Comparison of ENCODE assay signal across 25 cellular contexts in the genomic region with DNA sequence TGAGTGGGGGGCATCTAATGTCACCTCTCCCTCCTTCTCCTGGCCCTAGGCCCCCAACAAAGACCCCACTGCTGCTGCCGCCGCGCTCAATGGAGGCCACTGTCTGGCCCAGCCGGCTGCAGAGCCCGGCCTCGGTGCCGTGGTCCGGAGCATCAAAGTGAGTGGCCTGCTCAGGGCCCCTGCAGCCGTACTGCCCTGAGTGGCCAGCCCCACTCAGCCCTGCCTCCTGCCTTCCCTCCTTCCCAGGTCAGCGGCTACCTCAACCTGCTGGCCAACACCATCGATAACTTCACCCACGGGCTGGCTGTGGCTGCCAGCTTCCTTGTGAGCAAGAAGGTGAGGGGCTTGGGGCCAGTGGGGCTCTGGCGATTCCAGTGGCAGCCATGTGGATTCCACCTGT. TPM values are rescaled to one million over a fixed set of nuclear protein-coding genes. Genes with fewer than 3 reads are reported as not detected.
DNase-seq lines count a peak whose midpoint lies in the region; ATAC-seq and TF ChIP-seq lines count a peak whose summit lies in the region.
"Had no signal": no experiment of that assay in that cellular context is flagged by ENCODE, and none has a peak within 500 bp of the region (broad histone marks: within the 10 kb centered on the region; RNA-seq: fewer than 3 reads in every experiment).

No MANE protein-coding gene starts in this region.

- H3K9ac ChIP-seq in IMR-90 (ENCODE audit: low read depth, low read length) (0 out of 2 replicates have a peak overlapping the region, but pooled peaks have one; percentile 15), mammary epithelial cell (ENCODE audit: insufficient read depth, low read length) (no peak overlapping the region)

- H3K9me1 ChIP-seq in IMR-90 (ENCODE audit: insufficient read depth, low read length), result peaks cover 6% of the 10 kb centered on the region; the same call in 1 of the 2 replicates

- TF ChIP-seq CTCF in IMR-90 (conservative IDR thresholded peaks at IDR 0.05; ENCODE audit: low read depth, low read length), result no peak
- no peak for TF ChIP-seq CTCF in mammary epithelial cell (conservative IDR thresholded peaks at IDR 0.05 in 1 of 2, IDR thresholded peaks at IDR 0.05 in 1 of 2; ENCODE audit: extremely low read depth in 1 of 2, insufficient read depth in 1 of 2, low read depth in 1 of 2, low read length in 2 of 2)

- in situ Hi-C loops in IMR-90 (cut with MboI; ENCODE audit: low sequenced_read_pairs) (no loop called here), mammary epithelial cell (cut with MboI; ENCODE audit: low sequenced_read_pairs in 2 of 2) (no loop called here)

- H3K27ac ChIP-seq in IMR-90 (ENCODE audit: insufficient read depth, low read length) (peak overlapping the region; percentile 79), mammary epithelial cell (ENCODE audit: insufficient read depth, low read depth, low read length) (no peak overlapping the region), mesodermal cell (ENCODE audit: low read depth, low read length, severe bottlenecking) (peak overlapping the region; percentile 23)
- H3K27ac ChIP-seq: foreskin keratinocyte, left lung had no signal

- H4K20me1 ChIP-seq in IMR-90 (ENCODE audit: insufficient read depth, low read length), result peaks cover 31% of the 10 kb centered on the region; the same call in 1 of the 2 replicates
- no peaks in the 10 kb centered on the region for H4K20me1 ChIP-seq in mammary epithelial cell (ENCODE audit: insufficient read depth, low read length)

- peak overlapping the region; percentile 12 for H3K18ac ChIP-seq in IMR-90 (ENCODE audit: low read depth, low read length)

- H3K4me1 Mint-ChIP-seq in stimulated activated naive B cell treated with anti-CD40 and anti-IgM and Interleukin-4, amounts not matched to agents 10 μg/mL and 1 μg/mL and 100 μg/mL, for 72 hours, result peaks cover 17 to 34% of the 10 kb centered on the region in 2 donors

- H3K23ac ChIP-seq in IMR-90 (ENCODE audit: low read depth, low read length), result 0 out of 2 replicates have a peak overlapping the region, but pooled peaks have one; percentile 1

- peak overlapping the region; percentile 99 for H2AK5ac ChIP-seq in IMR-90 (ENCODE audit: low read depth, low read length)

- no peak overlapping the region for H3K4me2 ChIP-seq in IMR-90 (ENCODE audit: low read depth, low read length)
- H3K4me2 ChIP-seq in mammary epithelial cell (ENCODE audit: insufficient read depth, low read depth, low read length), result peak overlapping the region; percentile 13

- H3K36me3 Mint-ChIP-seq in stimulated activated naive B cell treated with anti-CD40 and anti-IgM and Interleukin-4, amounts not matched to agents 10 μg/mL and 1 μg/mL and 100 μg/mL, for 72 hours, result peaks cover 31 to 46% of the 10 kb centered on the region in 2 donors
- H3K36me3 Mint-ChIP-seq: naive B cell had no signal

- CTCF ChIA-PET in IMR-90 (lab: Yijun Ruan, JAX) (no interaction called here), mammary epithelial cell (lab: Charles Lee; ENCODE audit: low non-redundant PET) (no interaction called here)

- H3K79me2 ChIP-seq in mammary epithelial cell (ENCODE audit: insufficient read depth, low read length), result peaks cover 55% of the 10 kb centered on the region

- H2BK20ac ChIP-seq in IMR-90 (ENCODE audit: low read depth, low read length), result peak overlapping the region; percentile 22; the same call in 1 of the 2 replicates

- peak overlapping the region; percentile 42; the same call in 1 of the 2 replicates for H4K5ac ChIP-seq in IMR-90 (ENCODE audit: low read depth, low read length)

- DNase-seq in IMR-90 (no peak), mammary epithelial cell (no peak), NCI-H345 (lab: John Stamatoyannopoulos, UW) (no peak), retina (no peak), DMS153 treated with DMSO at 0.1 percent for 48 hours (lab: John Stamatoyannopoulos, UW; ENCODE audit: unreplicated experiment) (no peak)
- DNase-seq in stimulated activated naive B cell treated with anti-CD40 and anti-IgM and Interleukin-4, amounts not matched to agents 10 μg/mL and 1 μg/mL and 100 μg/mL, for 72 hours, result no peak
- DNase-seq in stimulated activated CD8-positive, alpha-beta memory T cell treated with anti-CD3 and anti-CD28 coated beads, Interleukin-4, amount 100 ng/mL, for 48 hours, result no peak
- DNase-seq: activated B cell treated with CpG ODN at 0.5 μM for 24 hours, amniotic stem cell, Calu3, foreskin keratinocyte, GDM1, naive B cell, NCI-H1694 treated with DMSO at 0.1 percent for 48 hours, Right ventricle myocardium superior, substantia nigra, T-helper 2 cell had no signal

- peak overlapping the region; percentile 88 for H4K91ac ChIP-seq in IMR-90 (ENCODE audit: insufficient read depth, low read depth, low read length)

- H3K4ac ChIP-seq in IMR-90 (ENCODE audit: low read depth, low read length), result peak overlapping the region; percentile 85

- H2BK15ac ChIP-seq in IMR-90 (ENCODE audit: low read depth, low read length), result peak overlapping the region; percentile 73; the same call in 2 of the 3 replicates

- TF ChIP-seq POLR2A in IMR-90 (IDR thresholded peaks at IDR 0.05; ENCODE audit: low read depth, low read length), result no peak

- BruUV-seq in IMR-90 (replicated peaks; lab: Mats Ljungman, UMichigan) (no TSS peak), mammary epithelial cell (replicated peaks; lab: Mats Ljungman, UMichigan) (no TSS peak)

- H3K4me3 ChIP-seq in IMR-90 (ENCODE audit: insufficient read depth, low read depth, low read length) (no peak overlapping the region), mammary epithelial cell (replicated peaks in 1 of 3; ENCODE audit: insufficient read depth in 1 of 3, low read depth in 2 of 3, low read length in 3 of 3) (no peak overlapping the region), mesodermal cell (ENCODE audit: extremely low read depth, insufficient read depth, low read length, poor library complexity, severe bottlenecking) (no peak overlapping the region)
- H3K4me3 ChIP-seq: GM12878, left lung, prostate gland had no signal

- dilution Hi-C loops in IMR-90 (cut with HindIII; ENCODE audit: low sequenced_read_pairs, unreplicated experiment) (no loop called here), mammary epithelial cell (cut with HindIII; ENCODE audit: low sequenced_read_pairs) (no loop called here)

- H3K9me3 ChIP-seq in IMR-90 (ENCODE audit: control insufficient read depth, insufficient read depth, low read length) (no peaks in the 10 kb centered on the region), mammary epithelial cell (replicated peaks; ENCODE audit: insufficient read depth, low read length) (no peaks in the 10 kb centered on the region), mesodermal cell (ENCODE audit: control insufficient read depth, low read length) (no peaks in the 10 kb centered on the region)
- H3K9me3 ChIP-seq: left lung, prostate gland had no signal

- no peaks in the 10 kb centered on the region for H3K27me3 Mint-ChIP-seq in stimulated activated naive B cell treated with anti-CD40 and anti-IgM and Interleukin-4, amounts not matched to agents 10 μg/mL and 1 μg/mL and 100 μg/mL, for 72 hours
- H3K27me3 Mint-ChIP-seq: activated B cell treated with CpG ODN at 0.5 μM for 24 hours, naive B cell had no signal

- H2AFZ ChIP-seq in IMR-90 (replicated peaks; ENCODE audit: low read length, poor library complexity), result no peak overlapping the region
- no peak overlapping the region for H2AFZ ChIP-seq in mammary epithelial cell (ENCODE audit: low read depth, low read length)

- H3K14ac ChIP-seq in IMR-90 (replicated peaks; ENCODE audit: low read depth, low read length), result peak overlapping the region; percentile 41

- POLR2A ChIA-PET in IMR-90 (lab: Charles Lee; ENCODE audit: unreplicated experiment), result interaction anchor here (0.6 kb wide), 1 partner anchor 700 kb away, joined by 3 read pairs; no protein-coding TSS in a partner anchor

- H3K79me1 ChIP-seq in IMR-90 (ENCODE audit: low read depth in 1 of 2, low read length in 2 of 2), result peaks cover 23 to 74% of the 10 kb centered on the region in 2 experiments; a peak in 3 of 4 replicates

- H3K4me3 Mint-ChIP-seq in stimulated activated naive B cell treated with anti-CD40 and anti-IgM and Interleukin-4, amounts not matched to agents 10 μg/mL and 1 μg/mL and 100 μg/mL, for 72 hours, result no peak overlapping the region
- H3K4me3 Mint-ChIP-seq: activated B cell treated with CpG ODN at 0.5 μM for 24 hours had no signal

- peak overlapping the region; percentile 48 to 69; a peak in 3 of 4 replicates for H4K8ac ChIP-seq in IMR-90 (ENCODE audit: low read depth in 2 of 2, low read length in 2 of 2)

- WGBS in IMR-90 (ENCODE audit: extremely low coverage in 2 of 2, insufficient read length in 1 of 2), 2 experiments, result 100% methylated on average over 6 of the region's 13 CpGs; no CpG with 5 or more reads in 1 of the 2 experiments
- 86% methylated on average over 12 of the region's 13 CpGs for WGBS in mammary epithelial cell (ENCODE audit: low coverage, missing lambda C conversion rate)
- 92 to 100% methylated on average over 7 to 13 of the region's 13 CpGs for WGBS in mesodermal cell (ENCODE audit: insufficient coverage in 2 of 2), 2 experiments

- no peak overlapping the region for H3K56ac ChIP-seq in IMR-90 (ENCODE audit: extremely low read depth, insufficient read depth, low read length)

- H3K4me1 ChIP-seq in IMR-90 (ENCODE audit: control insufficient read depth, insufficient read depth, low read length), result peaks cover 56% of the 10 kb centered on the region
- H3K4me1 ChIP-seq in mammary epithelial cell (ENCODE audit: insufficient read depth, low read length), result peaks cover 56% of the 10 kb centered on the region
- peaks cover 28% of the 10 kb centered on the region for H3K4me1 ChIP-seq in mesodermal cell (ENCODE audit: control insufficient read depth, insufficient read depth, low read length, poor library complexity, severe bottlenecking)
- H3K4me1 ChIP-seq: foreskin keratinocyte had no signal

- H3K27me3 ChIP-seq in IMR-90 (ENCODE audit: control insufficient read depth, insufficient read depth, low read length), result no peaks in the 10 kb centered on the region
- H3K27me3 ChIP-seq in mammary epithelial cell (ENCODE audit: insufficient read depth, low read length), result no peaks in the 10 kb centered on the region
- H3K27me3 ChIP-seq: foreskin keratinocyte, left lung had no signal

- peak overlapping the region; percentile 33 for H3K27ac Mint-ChIP-seq in stimulated activated naive B cell treated with anti-CD40 and anti-IgM and Interleukin-4, amounts not matched to agents 10 μg/mL and 1 μg/mL and 100 μg/mL, for 72 hours
- H3K27ac Mint-ChIP-seq: activated B cell treated with CpG ODN at 0.5 μM for 24 hours; activated T-helper 2 cell treated with anti-CD3 and anti-CD28 coated beads, Interferon-gamma antibody, Interleukin-2, Interleukin-4, amounts not matched to agents 10 μg/mL and 5 μg/mL and 100 μg/mL, durations not matched to agents 14 hours and 24 hours and 36 hours had no signal

- no peaks in the 10 kb centered on the region for H3K9me3 Mint-ChIP-seq in stimulated activated naive B cell treated with anti-CD40 and anti-IgM and Interleukin-4, amounts not matched to agents 10 μg/mL and 1 μg/mL and 100 μg/mL, for 72 hours
- H3K9me3 Mint-ChIP-seq: activated B cell treated with CpG ODN at 0.5 μM for 24 hours; activated T-helper 2 cell treated with anti-CD3 and anti-CD28 coated beads, Interferon-gamma antibody, Interleukin-2, Interleukin-4, amounts not matched to agents 10 μg/mL and 5 μg/mL and 100 μg/mL, durations not matched to agents 14 hours and 24 hours and 36 hours; naive B cell had no signal

- no peak for ATAC-seq in IMR-90 (ENCODE audit: low read depth)
- ATAC-seq in stimulated activated naive B cell treated with anti-CD40 and anti-IgM and Interleukin-4, amounts not matched to agents 10 μg/mL and 1 μg/mL and 100 μg/mL, for 72 hours (replicated peaks), result no peak
- ATAC-seq: foreskin keratinocyte, GM12878, HepG2, left lung had no signal

- H3K36me3 ChIP-seq in IMR-90 (ENCODE audit: control insufficient read depth, insufficient read depth, low read length), result peaks cover 61% of the 10 kb centered on the region
- peaks cover 2% of the 10 kb centered on the region for H3K36me3 ChIP-seq in mammary epithelial cell (ENCODE audit: insufficient read depth, low read length)
- H3K36me3 ChIP-seq in mesodermal cell (ENCODE audit: control insufficient read depth, insufficient read depth, low read length), result peaks cover 72% of the 10 kb centered on the region

- peak overlapping the region; percentile 91 for H2BK120ac ChIP-seq in IMR-90 (ENCODE audit: low read depth, low read length)

- H2BK5ac ChIP-seq in IMR-90 (ENCODE audit: low read depth, low read length, poor library complexity, severe bottlenecking), result peak overlapping the region; percentile 74

- no peak for TF ChIP-seq RAD21 in IMR-90 (IDR thresholded peaks at IDR 0.05; ENCODE audit: low read length)

- peak overlapping the region; percentile 93 for H2AK9ac ChIP-seq in IMR-90 (replicated peaks; ENCODE audit: low read depth, low read length, poor library complexity)

- intact Hi-C loops in IMR-90 (cut with micrococcal nuclease) (no loop called here), mammary epithelial cell (cut with micrococcal nuclease) (no loop called here)

RNA-seq across cellular contexts. Expression of a gene that starts 5.0 kb away (rescaled TPM):
- 29.2 and 32.4 TPM in 2 replicates for total RNA-seq in IMR-90 (2012; rRNA removed)
- polyA plus RNA-seq in IMR-90 (2012; rRNA removed), result 144 and 164 TPM in 2 replicates
- 96.1 and 190 TPM in 2 replicates for polyA plus RNA-seq in IMR-90 (2012; cell fraction: cytosol; rRNA removed)
- 451 and 1,131 TPM in 2 replicates for polyA plus RNA-seq in IMR-90 (2012; cell fraction: nucleus; rRNA removed; ENCODE audit: low replicate concordance)
- total RNA-seq in mammary epithelial cell, result 10 to 100 TPM; 55.5 to 97.2 TPM
- polyA plus RNA-seq in mammary epithelial cell, result 57.1 TPM
- 31.6 TPM for polyA minus RNA-seq in mammary epithelial cell
- polyA plus RNA-seq in mesodermal cell (2013, experiment 1 of 2), result 49.3 TPM
- polyA plus RNA-seq in mesodermal cell (2013, experiment 2 of 2), result 39.5 TPM

RNA-seq across cellular contexts. Expression of a gene that starts 12.9 kb away (rescaled TPM):
- total RNA-seq in IMR-90 (2012; rRNA removed) (238 and 484 TPM in 2 replicates), mammary epithelial cell (100 to 1,000 TPM in 1 of 2 donors, 10 to 100 TPM in 1; 72.7 to 142 TPM)
- polyA plus RNA-seq in IMR-90 (2012; rRNA removed) (253 TPM in 2 replicates), mammary epithelial cell (168 TPM)
- polyA plus RNA-seq in IMR-90 (2012; cell fraction: cytosol; rRNA removed), result 146 and 163 TPM in 2 replicates
- polyA plus RNA-seq in IMR-90 (2012; cell fraction: nucleus; rRNA removed; ENCODE audit: low replicate concordance), result 79.5 and 128 TPM in 2 replicates
- polyA minus RNA-seq in mammary epithelial cell, result 202 TPM
- 153 TPM for polyA plus RNA-seq in mesodermal cell (2013, experiment 1 of 2)
- 143 TPM for polyA plus RNA-seq in mesodermal cell (2013, experiment 2 of 2)

RNA-seq across cellular contexts. Expression of a gene that starts 35.0 kb away (rescaled TPM):
- total RNA-seq in IMR-90 (2012; rRNA removed), result not detected in 2 replicates
- polyA plus RNA-seq in IMR-90 (2012; rRNA removed), result not detected in 2 replicates
- 0.03 TPM in 1 of 2 replicates, not detected in the other for polyA plus RNA-seq in IMR-90 (2012; cell fraction: cytosol; rRNA removed)
- polyA plus RNA-seq in IMR-90 (2012; cell fraction: nucleus; rRNA removed; ENCODE audit: low replicate concordance), result not detected in 2 replicates
- not detected for total RNA-seq in mammary epithelial cell
- polyA plus RNA-seq in mammary epithelial cell, result not detected
- not detected for polyA minus RNA-seq in mammary epithelial cell
- 0.33 TPM for polyA plus RNA-seq in mesodermal cell (2013, experiment 1 of 2)
- not detected for polyA plus RNA-seq in mesodermal cell (2013, experiment 2 of 2)
- total RNA-seq: Calu3, foreskin keratinocyte, HepG2, NCI-H460 had no signal
- polyA plus RNA-seq: foreskin keratinocyte, HepG2 had no signal

RNA-seq across cellular contexts. Expression of a gene that starts 35.6 kb away (rescaled TPM):
- not detected in 2 replicates for total RNA-seq in IMR-90 (2012; rRNA removed)
- 0.03 and 0.09 TPM in 2 replicates for polyA plus RNA-seq in IMR-90 (2012; rRNA removed)
- polyA plus RNA-seq in IMR-90 (2012; cell fraction: cytosol; rRNA removed), result 0.03 and 0.08 TPM in 2 replicates
- 0.19 and 0.51 TPM in 2 replicates for polyA plus RNA-seq in IMR-90 (2012; cell fraction: nucleus; rRNA removed; ENCODE audit: low replicate concordance)
- under 1 TPM; 0.17 to 0.99 TPM for total RNA-seq in mammary epithelial cell
- 0.05 TPM for polyA plus RNA-seq in mammary epithelial cell
- not detected for polyA minus RNA-seq in mammary epithelial cell
- polyA plus RNA-seq in mesodermal cell (2013, experiment 1 of 2), result not detected
- polyA plus RNA-seq in mesodermal cell (2013, experiment 2 of 2), result not detected
- total RNA-seq: cerebellum had no signal
